Comparison of ENCODE assay signal across 8 cellular contexts in the genomic region with DNA sequence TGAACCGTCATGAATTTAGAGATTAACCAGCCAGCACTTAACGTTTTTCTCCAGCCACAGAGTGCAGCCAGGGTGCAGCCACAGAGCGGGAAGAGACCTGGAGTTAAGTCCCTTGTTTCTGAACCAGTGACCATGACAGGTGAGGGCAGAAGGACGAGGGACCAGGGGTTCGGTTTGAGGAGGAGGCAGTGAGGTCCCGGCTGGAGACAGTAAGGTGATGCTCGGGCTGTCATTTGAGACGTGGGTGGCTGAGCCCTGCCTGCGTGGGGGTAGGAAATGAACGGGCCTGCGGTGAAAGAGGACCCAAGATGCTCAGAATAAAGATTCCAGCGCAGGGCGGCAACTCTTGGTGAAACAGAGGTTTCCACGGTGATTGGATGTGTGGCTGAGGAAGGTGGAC.
"Had no signal": no experiment of that assay in that cellular context is flagged by ENCODE, and none has a peak within 500 bp of the region (broad histone marks: within the 10 kb centered on the region; RNA-seq: fewer than 3 reads in every experiment).

No MANE protein-coding gene starts in this region.

- H3K4me3 ChIP-seq: GM23248, K562 had no signal

- DNase-seq: GM23248, GOT3, H9, HCEC 1CT, IMR-90, KG1 had no signal

- H3K9me3 Mint-ChIP-seq: H9 had no signal

- H3K4me3 Mint-ChIP-seq: H9 had no signal

- ATAC-seq: K562 had no signal

- H3K27ac ChIP-seq: GM23248 had no signal

- H3K4me1 Mint-ChIP-seq: H9 had no signal

- H2AFZ ChIP-seq: GM23248 had no signal

- FAIRE-seq: H54, K562 had no signal

- H3K9ac ChIP-seq: GM23248 had no signal
